13 cellular contexts compared by ENCODE assay signal in the genomic region with DNA sequence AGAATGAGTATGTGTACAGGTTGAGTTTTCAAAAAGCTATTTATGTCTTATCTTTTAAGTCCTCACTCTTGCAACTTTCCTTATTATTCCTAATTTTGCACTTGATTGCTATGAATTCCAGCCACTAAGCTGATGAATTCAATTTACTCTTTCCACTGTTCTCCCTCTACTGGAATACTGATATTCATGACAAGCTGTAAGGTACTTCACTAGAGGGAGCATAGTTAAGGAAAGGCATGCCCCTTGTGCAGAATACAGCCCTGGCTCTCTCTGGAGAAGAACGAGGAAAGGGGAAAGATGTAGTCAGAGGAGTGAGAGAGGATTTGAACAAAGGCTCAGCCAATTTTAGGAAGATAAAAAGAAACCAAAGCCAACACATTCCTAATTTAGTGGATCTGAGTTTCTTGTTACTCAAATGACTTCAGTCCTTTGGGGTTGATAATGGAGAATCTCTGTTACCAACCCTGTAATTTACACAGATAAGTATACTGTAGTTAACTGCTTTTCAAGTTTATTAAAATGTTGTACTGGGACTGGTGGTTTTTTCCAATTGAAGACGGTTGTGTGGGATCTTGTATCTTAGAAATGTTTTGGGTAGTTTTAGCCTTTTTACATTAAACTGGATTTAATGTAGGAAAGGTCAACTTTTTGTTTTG. TPM values are rescaled to one million over a fixed set of nuclear protein-coding genes. Genes with fewer than 3 reads are reported as not detected.
DNase-seq lines count a peak whose midpoint lies in the region; ATAC-seq, FAIRE-seq and TF ChIP-seq lines count a peak whose summit lies in the region.
"Had no signal": no experiment of that assay in that cellular context is flagged by ENCODE, and none has a peak within 500 bp of the region (broad histone marks: within the 10 kb centered on the region; RNA-seq: fewer than 3 reads in every experiment).

No MANE protein-coding gene starts in this region.

- H3K4me3 ChIP-seq in adrenal gland (no peak overlapping the region), kidney epithelial cell (ENCODE audit: low read depth, low read length) (no peak overlapping the region), WERI-Rb-1 (ENCODE audit: low read depth, low read length) (no peak overlapping the region)

- H3K27me3 ChIP-seq in adrenal gland (no peaks in the 10 kb centered on the region), kidney epithelial cell (ENCODE audit: control insufficient read depth, insufficient read depth, low read length) (no peaks in the 10 kb centered on the region), WERI-Rb-1 (ENCODE audit: insufficient read depth, low read depth, severe bottlenecking) (no peaks in the 10 kb centered on the region)

- H3K4me1 ChIP-seq in adrenal gland (replicated peaks in 1 of 2): peaks cover 2 to 24% of the 10 kb centered on the region in 2 donors

- H3K9me3 ChIP-seq in adrenal gland (replicated peaks in 1 of 3) (no peaks in the 10 kb centered on the region), WERI-Rb-1 (ENCODE audit: severe bottlenecking) (no peaks in the 10 kb centered on the region)

- peak; percentile 30 for FAIRE-seq in H54 (lab: Jason Lieb, UNC)

- H3K36me3 ChIP-seq in adrenal gland (replicated peaks in 1 of 2) (no peaks in the 10 kb centered on the region), kidney epithelial cell (ENCODE audit: control insufficient read depth, insufficient read depth, low read length) (no peaks in the 10 kb centered on the region), WERI-Rb-1 (peaks cover 5% of the 10 kb centered on the region)

- intact Hi-C loops in adrenal gland (cut with DNase I): loop anchor here in 1 of 2 donors (2.0 kb wide), 1 partner anchor 43 kb away; no protein-coding TSS in a partner anchor

- peak in 5 of 6 experiments; percentile 13 to 31 (median 27) for TF ChIP-seq CTCF in adrenal gland (IDR thresholded peaks at IDR 0.05)
- peak; percentile 26 for TF ChIP-seq CTCF in kidney epithelial cell (IDR thresholded peaks at IDR 0.05; ENCODE audit: insufficient read depth, low read length, poor library complexity, severe bottlenecking)
- TF ChIP-seq CTCF in WERI-Rb-1 (IDR thresholded peaks at IDR 0.05; ENCODE audit: low read depth, low read length): no peak

- TF ChIP-seq POLR2A in H54 (IDR thresholded peaks at IDR 0.05; ENCODE audit: low read depth, low read length) (no peak), adrenal gland (IDR thresholded peaks at IDR 0.05) (no peak)

- DNase-seq in AG08396 (ENCODE audit: low spot score) (peak; percentile 25), H54 (ENCODE audit: insufficient read length, low spot score) (no peak), adrenal gland (no peak), kidney epithelial cell (ENCODE audit: low read depth) (no peak), WERI-Rb-1 (no peak), NCI-H2081 (lab: John Stamatoyannopoulos, UW) (no peak), NCI-H1436 treated with DMSO at 0.1 percent for 48 hours (lab: John Stamatoyannopoulos, UW) (no peak)
- DNase-seq: EL; left colon; NCI-H2171 treated with DMSO at 0.1 percent for 48 hours; stimulated activated naive CD4-positive, alpha-beta T cell treated with Interleukin-2 at 50 U/mL for 16 hours had no signal

- ATAC-seq in HG02759 (IDR thresholded peaks at IDR 0.05; ENCODE audit: unreplicated experiment): no peak
- ATAC-seq: left colon had no signal

- WGBS in adrenal gland, 4 donors: 38 to 50% (median 43%) methylated on average over 2 of the region's 2 CpGs

- H3K27ac ChIP-seq in adrenal gland (peak overlapping the region in 1 of 5 donors; percentile 6), WERI-Rb-1 (no peak overlapping the region)

RNA-seq across cellular contexts. Expression of gene SCAANT1, which starts 4.0 kb away (rescaled TPM):
- total RNA-seq in adrenal gland: not detected
- polyA plus RNA-seq in adrenal gland: 1 to 10 TPM in 1 of 3 donors, not detected in 2; 1.6 TPM
- total RNA-seq in kidney epithelial cell: not detected in 2 replicates
- total RNA-seq: left colon; T-helper 2 cell treated with Interferon-gamma antibody and Interleukin-4, amounts not matched to agents 100 ng/mL and 5 ng/mL, for 36 hours had no signal

RNA-seq across cellular contexts. Expression of gene ATXN7, which starts 44.5 kb away (rescaled TPM):
- total RNA-seq in adrenal gland (10 to 100 TPM in 7 of 8 donors, 1 to 10 TPM in 1; 9.6 to 27.3 (median 19.0) TPM), kidney epithelial cell (12.3 TPM in 2 replicates)
- 10 to 100 TPM in 2 of 3 donors, 1 to 10 TPM in 1; 4.1 to 13.6 (median 12.1) TPM for polyA plus RNA-seq in adrenal gland

RNA-seq across cellular contexts. Expression of gene THOC7, which starts 44.6 kb away (rescaled TPM):
- total RNA-seq in adrenal gland: 10 to 100 TPM; 34.8 to 81.3 (median 61.9) TPM
- 100 to 1,000 TPM; 113 to 144 (median 142) TPM for polyA plus RNA-seq in adrenal gland
- 59.5 and 66.7 TPM in 2 replicates for total RNA-seq in kidney epithelial cell
